Comparison of ENCODE assay signal across 10 cellular contexts in genomic region chr11:64074239-64074638, GRCh38. TPM values are rescaled to one million over a fixed set of nuclear protein-coding genes. Genes with fewer than 3 reads are reported as not detected.
DNase-seq lines count a peak whose midpoint lies in the region; ATAC-seq, FAIRE-seq and TF ChIP-seq lines count a peak whose summit lies in the region.
"Had no signal": no experiment of that assay in that cellular context is flagged by ENCODE, and none has a peak within 500 bp of the region (broad histone marks: within the 10 kb centered on the region; RNA-seq: fewer than 3 reads in every experiment).

No MANE protein-coding gene starts in this region.

- H4K8ac ChIP-seq in IMR-90 (ENCODE audit: low read depth in 2 of 2, low read length in 2 of 2), result no peak overlapping the region

- no peak overlapping the region for H3K4me3 Mint-ChIP-seq in activated CD4-positive, alpha-beta T cell treated with anti-CD3 and anti-CD28 coated beads, Interleukin-2, amount 10 ng/mL, durations not matched to agents 24 days and 14 days
- H3K4me3 Mint-ChIP-seq: CD14-positive monocyte had no signal

- no peak for TF ChIP-seq RAD21 in IMR-90 (IDR thresholded peaks at IDR 0.05; ENCODE audit: low read length)

- peaks cover 12% of the 10 kb centered on the region; the same call in 1 of the 2 replicates for H4K20me1 ChIP-seq in IMR-90 (ENCODE audit: insufficient read depth, low read length)

- no peak overlapping the region for H2BK5ac ChIP-seq in IMR-90 (ENCODE audit: low read depth, low read length, poor library complexity, severe bottlenecking)

- H3K23ac ChIP-seq in IMR-90 (ENCODE audit: low read depth, low read length), result no peak overlapping the region

- H3K56ac ChIP-seq in IMR-90 (ENCODE audit: extremely low read depth, insufficient read depth, low read length), result no peak overlapping the region

- no peaks in the 10 kb centered on the region for H3K36me3 Mint-ChIP-seq in activated CD4-positive, alpha-beta T cell treated with anti-CD3 and anti-CD28 coated beads, Interleukin-2, amount 10 ng/mL, durations not matched to agents 24 days and 14 days (ENCODE audit: low read depth)
- H3K36me3 Mint-ChIP-seq: CD14-positive monocyte had no signal

- H4K5ac ChIP-seq in IMR-90 (ENCODE audit: low read depth, low read length), result no peak overlapping the region

- CTCF ChIA-PET in IMR-90 (lab: Yijun Ruan, JAX), result no interaction called here

- no peak for TF ChIP-seq POLR2A in IMR-90 (IDR thresholded peaks at IDR 0.05; ENCODE audit: low read depth, low read length)

- no peaks in the 10 kb centered on the region for H3K27me3 Mint-ChIP-seq in activated CD4-positive, alpha-beta T cell treated with anti-CD3 and anti-CD28 coated beads, Interleukin-2, amount 10 ng/mL, durations not matched to agents 24 days and 14 days

- BruUV-seq in IMR-90 (replicated peaks; lab: Mats Ljungman, UMichigan), result no TSS peak

- no peak for ATAC-seq in IMR-90 (ENCODE audit: low read depth)

- no peak for FAIRE-seq in frontal cortex (lab: Jason Lieb, UNC)

- H3K36me3 ChIP-seq in IMR-90 (ENCODE audit: control insufficient read depth, insufficient read depth, low read length), result no peaks in the 10 kb centered on the region

- intact Hi-C loops in IMR-90 (cut with micrococcal nuclease), result no loop called here
- intact Hi-C loops in activated CD4-positive, alpha-beta T cell treated with anti-CD3 and anti-CD28 coated beads, Interleukin-2, amount 10 ng/mL, durations not matched to agents 24 days and 14 days (cut with micrococcal nuclease), result no loop called here

- peaks cover 5% of the 10 kb centered on the region; the same call in 1 of the 2 replicates for H3K27me3 ChIP-seq in IMR-90 (ENCODE audit: control insufficient read depth, insufficient read depth, low read length)

- no peaks in the 10 kb centered on the region for H3K4me1 ChIP-seq in IMR-90 (ENCODE audit: control insufficient read depth, insufficient read depth, low read length)

- dilution Hi-C loops in IMR-90 (cut with HindIII; ENCODE audit: low sequenced_read_pairs, unreplicated experiment), result no loop called here

- WGBS in IMR-90 (ENCODE audit: extremely low coverage in 2 of 2, insufficient read length in 1 of 2), 2 experiments, result 100% methylated on average over 5 of the region's 10 CpGs; no CpG with 5 or more reads in 1 of the 2 experiments

- no peak overlapping the region for H2BK15ac ChIP-seq in IMR-90 (ENCODE audit: low read depth, low read length)

- H3K18ac ChIP-seq in IMR-90 (ENCODE audit: low read depth, low read length), result no peak overlapping the region

- no peak overlapping the region for H2AFZ ChIP-seq in IMR-90 (replicated peaks; ENCODE audit: low read length, poor library complexity)

- TF ChIP-seq CTCF in IMR-90 (conservative IDR thresholded peaks at IDR 0.05; ENCODE audit: low read depth, low read length) (no peak), foreskin fibroblast (IDR thresholded peaks at IDR 0.05; ENCODE audit: low read depth, low read length) (no peak)

- no peaks in the 10 kb centered on the region for H3K9me3 Mint-ChIP-seq in activated CD4-positive, alpha-beta T cell treated with anti-CD3 and anti-CD28 coated beads, Interleukin-2, amount 10 ng/mL, durations not matched to agents 24 days and 14 days
- H3K9me3 Mint-ChIP-seq: CD14-positive monocyte had no signal

- no peak overlapping the region for H2AK5ac ChIP-seq in IMR-90 (ENCODE audit: low read depth, low read length)

- no peak overlapping the region for H3K9ac ChIP-seq in IMR-90 (ENCODE audit: low read depth, low read length)

- no peak overlapping the region for H3K27ac ChIP-seq in IMR-90 (ENCODE audit: insufficient read depth, low read length)

- H3K27ac Mint-ChIP-seq in activated CD4-positive, alpha-beta T cell treated with anti-CD3 and anti-CD28 coated beads, Interleukin-2, amount 10 ng/mL, durations not matched to agents 24 days and 14 days, result no peak overlapping the region
- H3K27ac Mint-ChIP-seq: CD14-positive monocyte had no signal

- peak; percentile 32 for DNase-seq in Daoy (ENCODE audit: low read depth)
- no peak for DNase-seq in IMR-90
- DNase-seq in activated CD4-positive, alpha-beta T cell treated with anti-CD3 and anti-CD28 coated beads, Interleukin-2, amount 10 ng/mL, durations not matched to agents 24 days and 14 days, result peak; percentile 75
- DNase-seq in foreskin fibroblast, result peak; percentile 13 to 40
- no peak for DNase-seq in DMS 273 treated with DMSO at 0.1 percent for 48 hours (lab: John Stamatoyannopoulos, UW)
- DNase-seq in frontal cortex (ENCODE audit: low spot score in 2 of 2), result no peak
- no peak for DNase-seq in amniotic stem cell (lab: John Stamatoyannopoulos, UW)
- DNase-seq: activated naive CD4-positive, alpha-beta T cell treated with anti-CD3 and anti-CD28 coated beads, Interleukin-2, amount 50 U/mL, for 16 hours had no signal

- no peak overlapping the region for H3K4me2 ChIP-seq in IMR-90 (ENCODE audit: low read depth, low read length)

- H3K14ac ChIP-seq in IMR-90 (replicated peaks; ENCODE audit: low read depth, low read length), result no peak overlapping the region

- H4K91ac ChIP-seq in IMR-90 (ENCODE audit: insufficient read depth, low read depth, low read length), result no peak overlapping the region

- H2AK9ac ChIP-seq in IMR-90 (replicated peaks; ENCODE audit: low read depth, low read length, poor library complexity), result no peak overlapping the region

- no peak overlapping the region for H3K4me3 ChIP-seq in IMR-90 (ENCODE audit: insufficient read depth, low read depth, low read length)
- H3K4me3 ChIP-seq in foreskin fibroblast (ENCODE audit: low read depth in 1 of 2, low read length in 2 of 2), result no peak overlapping the region

- no peaks in the 10 kb centered on the region for H3K79me1 ChIP-seq in IMR-90 (ENCODE audit: low read depth in 1 of 2, low read length in 2 of 2)

- in situ Hi-C loops in IMR-90 (cut with MboI; ENCODE audit: low sequenced_read_pairs), result no loop called here

- H3K4ac ChIP-seq in IMR-90 (ENCODE audit: low read depth, low read length), result no peak overlapping the region

- POLR2A ChIA-PET in IMR-90 (lab: Charles Lee; ENCODE audit: unreplicated experiment), result no interaction called here

- H2BK120ac ChIP-seq in IMR-90 (ENCODE audit: low read depth, low read length), result no peak overlapping the region

- H3K9me1 ChIP-seq in IMR-90 (ENCODE audit: insufficient read depth, low read length), result 0 out of 2 replicates have a peak, but pooled peaks cover 3% of the 10 kb centered on the region

- no peaks in the 10 kb centered on the region for H3K9me3 ChIP-seq in IMR-90 (ENCODE audit: control insufficient read depth, insufficient read depth, low read length)

- H3K4me1 Mint-ChIP-seq in activated CD4-positive, alpha-beta T cell treated with anti-CD3 and anti-CD28 coated beads, Interleukin-2, amount 10 ng/mL, durations not matched to agents 24 days and 14 days, result peaks cover 4% of the 10 kb centered on the region

- no peak overlapping the region for H2BK20ac ChIP-seq in IMR-90 (ENCODE audit: low read depth, low read length)

TF ChIP-seq in IMR-90, 13 proteins besides CTCF, POLR2A, EP300 and RAD21:
- TF ChIP-seq USF2 (IDR thresholded peaks at IDR 0.05; ENCODE audit: low read depth, low read length), result 0 out of 2 replicates have a peak, but pooled peaks have one; percentile 21
- TF ChIP-seq MAFK (IDR thresholded peaks at IDR 0.05; ENCODE audit: low read depth, low read length), result no peak
- TF ChIP-seq NFE2L2 (IDR thresholded peaks at IDR 0.05; ENCODE audit: low read depth, low read length), result no peak
- TF ChIP-seq BHLHE40 (IDR thresholded peaks at IDR 0.05; ENCODE audit: low read depth, low read length), result no peak
- no peak for TF ChIP-seq ELK1 (IDR thresholded peaks at IDR 0.05; ENCODE audit: borderline replicate concordance, low read depth, low read length)

RNA-seq across cellular contexts. Expression of gene FLRT1, which starts 38.5 kb away (rescaled TPM):
- total RNA-seq in Daoy (2014; rRNA removed; shearing (Covaris generic)), result not detected in 2 replicates
- total RNA-seq in IMR-90 (2012; rRNA removed), result under 0.01 TPM in 2 replicates
- polyA plus RNA-seq in IMR-90 (2012; rRNA removed), result 0.07 TPM in 1 of 2 replicates, not detected in the other
- polyA plus RNA-seq in IMR-90 (2012; cell fraction: cytosol; rRNA removed), result 0.08 TPM in 1 of 2 replicates, not detected in the other
- 0.02 and 0.05 TPM in 2 replicates for polyA plus RNA-seq in IMR-90 (2012; cell fraction: nucleus; rRNA removed; ENCODE audit: low replicate concordance)
- not detected in 2 replicates for total RNA-seq in activated CD4-positive, alpha-beta T cell treated with anti-CD3 and anti-CD28 coated beads, Interleukin-2, amount 10 ng/mL, durations not matched to agents 24 days and 14 days
- total RNA-seq in frontal cortex, result 4.5 TPM
- total RNA-seq: pulmonary artery endothelial cell had no signal
- polyA plus RNA-seq: CD14-positive monocyte had no signal

Comparison
In these comparisons a context has a peak if more than half of its experiments do, and no peak if none do; other contexts are left out.
1. DNase-seq: peak in Daoy (single experiment), activated CD4-positive, alpha-beta T cell treated with anti-CD3 and anti-CD28 coated beads, Interleukin-2, amount 10 ng/mL, durations not matched to agents 24 days and 14 days (single experiment) and foreskin fibroblast (2 of 2); none in IMR-90 (single experiment), DMS 273 treated with DMSO at 0.1 percent for 48 hours (single experiment), frontal cortex (0 of 2) and amniotic stem cell (single experiment).